ENCODE assay signal across 8 cellular contexts in the genomic region with DNA sequence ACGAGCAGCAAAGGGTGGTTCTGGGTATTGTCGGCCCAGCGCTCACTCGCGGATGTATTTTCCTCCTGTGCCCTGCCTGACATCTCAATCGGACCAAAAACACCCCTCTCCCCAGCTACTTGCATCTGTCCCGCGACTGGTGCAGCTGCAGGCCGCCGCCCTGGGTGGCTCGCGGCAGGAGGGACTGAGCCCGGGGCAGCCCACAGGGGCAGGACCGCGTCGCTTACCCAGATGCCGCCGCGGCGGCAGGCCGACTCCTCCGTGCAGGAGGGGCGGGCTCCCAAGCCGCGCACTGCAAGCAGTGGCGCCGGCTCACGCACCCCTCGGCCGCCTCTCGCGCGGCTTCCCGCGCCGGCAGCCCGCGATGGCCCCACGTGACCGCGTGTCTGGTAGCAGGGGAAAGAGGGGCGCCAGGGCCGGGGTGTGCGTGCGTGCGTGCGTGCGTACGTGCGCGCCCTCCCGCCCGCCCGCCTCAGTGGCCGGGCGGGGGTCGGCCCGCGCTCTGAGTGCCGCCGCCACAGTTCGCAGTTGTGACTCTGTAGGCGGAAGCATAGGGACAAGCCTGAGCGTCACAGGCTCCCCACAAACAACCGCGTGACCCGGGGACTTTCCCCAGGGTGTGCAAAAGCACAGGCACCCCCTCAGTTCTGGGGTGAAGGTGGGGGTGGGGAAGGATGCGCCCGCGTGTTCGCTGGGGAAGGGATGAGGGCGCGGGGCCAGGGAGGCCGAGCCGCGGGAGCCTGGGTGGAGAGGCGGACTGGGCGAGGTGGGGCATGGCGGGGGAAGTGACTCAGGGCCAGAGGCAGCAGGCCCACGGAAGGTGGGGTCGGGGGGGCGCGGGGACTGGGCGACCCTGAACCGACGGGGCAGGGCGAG. TPM values are rescaled to one million over a fixed set of nuclear protein-coding genes. Genes with fewer than 3 reads are reported as not detected.
DNase-seq lines count a peak whose midpoint lies in the region; ATAC-seq and TF ChIP-seq lines count a peak whose summit lies in the region.

A gene with protein sequence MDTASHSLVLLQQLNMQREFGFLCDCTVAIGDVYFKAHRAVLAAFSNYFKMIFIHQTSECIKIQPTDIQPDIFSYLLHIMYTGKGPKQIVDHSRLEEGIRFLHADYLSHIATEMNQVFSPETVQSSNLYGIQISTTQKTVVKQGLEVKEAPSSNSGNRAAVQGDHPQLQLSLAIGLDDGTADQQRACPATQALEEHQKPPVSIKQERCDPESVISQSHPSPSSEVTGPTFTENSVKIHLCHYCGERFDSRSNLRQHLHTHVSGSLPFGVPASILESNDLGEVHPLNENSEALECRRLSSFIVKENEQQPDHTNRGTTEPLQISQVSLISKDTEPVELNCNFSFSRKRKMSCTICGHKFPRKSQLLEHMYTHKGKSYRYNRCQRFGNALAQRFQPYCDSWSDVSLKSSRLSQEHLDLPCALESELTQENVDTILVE (minus strand): TSS at position 405 of the 876 bp plus-strand sequence. CDS start 13,305 bp downstream, outside the sequence.

- CTCF ChIA-PET in activated CD4-positive, alpha-beta memory T cell treated with anti-CD3 and anti-CD28 coated beads, Interleukin-2, amount 10 ng/mL, durations not matched to agents 7 days and 5 days (lab: Charles Lee) = interaction anchor here (1.3 to 2.3 kb wide), 3 partner anchors 25 to 114 kb away, joined by 3 to 10 read pairs (median 8); a partner anchor contains a TSS

- DNase-seq in CD4-positive, CD25-positive, alpha-beta regulatory T cell = peak; percentile 98 to 99 (median 98)
- peak; percentile 42 for DNase-seq in NCI-H82 treated with DMSO at 0.1 percent for 48 hours (lab: John Stamatoyannopoulos, UW; ENCODE audit: unreplicated experiment)
- DNase-seq in activated CD4-positive, alpha-beta memory T cell treated with anti-CD3 and anti-CD28 coated beads, Interleukin-2, amount 10 ng/mL, durations not matched to agents 7 days and 5 days = peak; percentile 97
- peak; percentile 94 for DNase-seq in lower lobe of right lung
- DNase-seq in stimulated activated CD4-positive, alpha-beta T cell treated with anti-CD3 and anti-CD28 coated beads, TNF-alpha, amount 100 ng/mL, for 1 hour (ENCODE audit: low read depth in 3 of 3, low spot score in 1 of 3) = peak; percentile 79 to 93 (median 90)

- TF ChIP-seq CTCF in lower lobe of right lung (IDR thresholded peaks at IDR 0.05) = no peak

- H3K27ac Mint-ChIP-seq in CD4-positive, CD25-positive, alpha-beta regulatory T cell = peak within 1 kb of the TSS; percentile 94 to 100 (median 100)
- H3K27ac Mint-ChIP-seq in activated CD4-positive, alpha-beta memory T cell treated with anti-CD3 and anti-CD28 coated beads, Interleukin-2, amount 10 ng/mL, durations not matched to agents 7 days and 5 days = peak within 1 kb of the TSS; percentile 100

- ATAC-seq in CD4-positive, CD25-positive, alpha-beta regulatory T cell (ENCODE audit: low read depth in 2 of 2) = peak; percentile 72 to 76
- ATAC-seq in GM19438 (IDR thresholded peaks at IDR 0.05; ENCODE audit: low read depth, unreplicated experiment) = peak; percentile 56
- ATAC-seq in HG03571 (IDR thresholded peaks at IDR 0.05; ENCODE audit: unreplicated experiment) = peak; percentile 48
- peak; percentile 86 to 92 for ATAC-seq in lower lobe of right lung

- peaks cover 3% of the 10 kb centered on the region for H3K36me3 ChIP-seq in CD4-positive, CD25-positive, alpha-beta regulatory T cell (ENCODE audit: control insufficient read depth, insufficient read depth, low read length)
- H3K36me3 ChIP-seq in duodenal mucosa (ENCODE audit: control insufficient read depth in 1 of 2, insufficient read depth in 2 of 2, low read length in 2 of 2) (no peaks in the 10 kb centered on the region), lower lobe of right lung (no peaks in the 10 kb centered on the region)

- intact Hi-C loops in lower lobe of right lung (cut with DNase I) = no loop called here

- H3K36me3 Mint-ChIP-seq in CD4-positive, CD25-positive, alpha-beta regulatory T cell = peaks cover 9% of the 10 kb centered on the region
- peaks cover 55% of the 10 kb centered on the region for H3K36me3 Mint-ChIP-seq in activated CD4-positive, alpha-beta memory T cell treated with anti-CD3 and anti-CD28 coated beads, Interleukin-2, amount 10 ng/mL, durations not matched to agents 7 days and 5 days (ENCODE audit: low read depth)

- H3K9ac ChIP-seq in duodenal mucosa (ENCODE audit: low read depth in 1 of 2, low read length in 2 of 2) = peak within 1 kb of the TSS; percentile 93 to 97

- H3K27me3 Mint-ChIP-seq in CD4-positive, CD25-positive, alpha-beta regulatory T cell = peaks cover 8% of the 10 kb centered on the region
- H3K27me3 Mint-ChIP-seq in activated CD4-positive, alpha-beta memory T cell treated with anti-CD3 and anti-CD28 coated beads, Interleukin-2, amount 10 ng/mL, durations not matched to agents 7 days and 5 days = no peaks in the 10 kb centered on the region

- H3K4me3 Mint-ChIP-seq in CD4-positive, CD25-positive, alpha-beta regulatory T cell = peak within 1 kb of the TSS; percentile 90 to 100 (median 97)
- H3K4me3 Mint-ChIP-seq in activated CD4-positive, alpha-beta memory T cell treated with anti-CD3 and anti-CD28 coated beads, Interleukin-2, amount 10 ng/mL, durations not matched to agents 7 days and 5 days = peak within 1 kb of the TSS; percentile 94

- no peaks in the 10 kb centered on the region for H3K9me3 ChIP-seq in CD4-positive, CD25-positive, alpha-beta regulatory T cell (ENCODE audit: control insufficient read depth in 2 of 2, low read length in 2 of 2)
- H3K9me3 ChIP-seq in duodenal mucosa (ENCODE audit: control insufficient read depth in 1 of 2, low read length in 2 of 2) (no peaks in the 10 kb centered on the region), lower lobe of right lung (no peaks in the 10 kb centered on the region)

- H3K4me3 ChIP-seq in CD4-positive, CD25-positive, alpha-beta regulatory T cell (ENCODE audit: low read depth, low read length) = peak within 1 kb of the TSS; percentile 95
- H3K4me3 ChIP-seq in duodenal mucosa (ENCODE audit: low read depth in 1 of 2, low read length in 2 of 2) (peak within 1 kb of the TSS; percentile 93 to 94), lower lobe of right lung (peak within 1 kb of the TSS; percentile 78)

- H3K9me3 Mint-ChIP-seq in CD4-positive, CD25-positive, alpha-beta regulatory T cell = peaks cover 0 to 2% (median 0%) of the 10 kb centered on the region in 7 donors
- no peaks in the 10 kb centered on the region for H3K9me3 Mint-ChIP-seq in activated CD4-positive, alpha-beta memory T cell treated with anti-CD3 and anti-CD28 coated beads, Interleukin-2, amount 10 ng/mL, durations not matched to agents 7 days and 5 days

- no peaks in the 10 kb centered on the region for H3K27me3 ChIP-seq in CD4-positive, CD25-positive, alpha-beta regulatory T cell (ENCODE audit: control insufficient read depth, insufficient read depth, low read length)
- H3K27me3 ChIP-seq in duodenal mucosa (ENCODE audit: control insufficient read depth in 1 of 2, insufficient read depth in 2 of 2, low read length in 2 of 2) = no peaks in the 10 kb centered on the region
- no peaks in the 10 kb centered on the region for H3K27me3 ChIP-seq in lower lobe of right lung (ENCODE audit: low read depth)

- peak within 1 kb of the TSS; percentile 100 for H3K27ac ChIP-seq in CD4-positive, CD25-positive, alpha-beta regulatory T cell (ENCODE audit: insufficient read depth, low read length, poor library complexity, severe bottlenecking)
- H3K27ac ChIP-seq in duodenal mucosa (ENCODE audit: low read depth, low read length) (peak within 1 kb of the TSS; percentile 100), lower lobe of right lung (peak within 1 kb of the TSS; percentile 99)

- peaks cover 22 to 68% (median 49%) of the 10 kb centered on the region in 4 donors for H3K4me1 Mint-ChIP-seq in CD4-positive, CD25-positive, alpha-beta regulatory T cell
- peaks cover 48% of the 10 kb centered on the region for H3K4me1 Mint-ChIP-seq in activated CD4-positive, alpha-beta memory T cell treated with anti-CD3 and anti-CD28 coated beads, Interleukin-2, amount 10 ng/mL, durations not matched to agents 7 days and 5 days

- peaks cover 73% of the 10 kb centered on the region for H3K4me1 ChIP-seq in CD4-positive, CD25-positive, alpha-beta regulatory T cell (ENCODE audit: control insufficient read depth, insufficient read depth, low read length, poor library complexity, severe bottlenecking)
- peaks cover 41 to 55% of the 10 kb centered on the region in 2 donors for H3K4me1 ChIP-seq in duodenal mucosa (ENCODE audit: control insufficient read depth in 1 of 2, insufficient read depth in 2 of 2, low read length in 2 of 2)
- peaks cover 55% of the 10 kb centered on the region for H3K4me1 ChIP-seq in lower lobe of right lung

- POLR2A ChIA-PET in activated CD4-positive, alpha-beta memory T cell treated with anti-CD3 and anti-CD28 coated beads, Interleukin-2, amount 10 ng/mL, durations not matched to agents 7 days and 5 days (lab: Charles Lee) = interaction anchor here (0.7 to 6.5 kb wide), 34 partner anchors 8 to 650 kb away, joined by 3 to 75 read pairs (median 5); a partner anchor contains a TSS

RNA-seq across cellular contexts. Expression of the gene that starts here (rescaled TPM):
- 78.0 TPM for total RNA-seq in CD4-positive, CD25-positive, alpha-beta regulatory T cell
- 10 to 100 TPM; 34.8 to 39.7 (median 37.1) TPM for polyA plus RNA-seq in CD4-positive, CD25-positive, alpha-beta regulatory T cell
- 10 to 100 TPM; 38.8 to 40.5 TPM for total RNA-seq in activated CD4-positive, alpha-beta memory T cell treated with anti-CD3 and anti-CD28 coated beads, Interleukin-2, amount 10 ng/mL, durations not matched to agents 7 days and 5 days
- 14.9 TPM for total RNA-seq in lower lobe of right lung

Comparison
In these comparisons a context has a peak if more than half of its experiments do, and no peak if none do; other contexts are left out.
1. Peak in every context shown above with its lines: DNase-seq, ATAC-seq, H3K4me3 ChIP-seq and H3K27ac ChIP-seq.
2. DNase-seq: peak in every context shown above with its lines; median percentile 98 in CD4-positive, CD25-positive, alpha-beta regulatory T cell; 97 in activated CD4-positive, alpha-beta memory T cell treated with anti-CD3 and anti-CD28 coated beads, Interleukin-2, amount 10 ng/mL, durations not matched to agents 7 days and 5 days; 94 in lower lobe of right lung; 90 in stimulated activated CD4-positive, alpha-beta T cell treated with anti-CD3 and anti-CD28 coated beads, TNF-alpha, amount 100 ng/mL, for 1 hour; 42 in NCI-H82 treated with DMSO at 0.1 percent for 48 hours.